ENCODE assay signal across 16 cellular contexts in the genomic region with DNA sequence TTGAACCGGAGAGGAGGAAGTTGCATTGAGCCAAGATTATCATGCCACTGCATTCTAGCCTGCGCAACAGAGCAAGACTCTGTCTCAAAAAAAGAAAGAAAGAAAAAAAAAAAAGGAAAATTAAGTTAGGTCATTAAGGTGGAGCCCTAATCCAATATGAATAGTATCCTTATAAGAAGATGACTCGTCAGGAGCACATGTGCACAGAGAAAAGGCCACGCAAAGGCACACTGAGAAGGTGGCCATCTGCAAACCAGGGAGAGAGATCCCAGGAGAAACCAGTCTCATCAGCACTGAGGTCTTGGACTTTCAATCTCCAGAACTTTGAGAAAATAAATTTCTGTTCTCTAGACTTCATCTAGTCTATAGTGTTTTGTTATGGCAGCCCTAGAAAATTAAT. TPM values are rescaled to one million over a fixed set of nuclear protein-coding genes. Genes with fewer than 3 reads are reported as not detected.
DNase-seq lines count a peak whose midpoint lies in the region; ATAC-seq, FAIRE-seq and TF ChIP-seq lines count a peak whose summit lies in the region.
"Had no signal": no experiment of that assay in that cellular context is flagged by ENCODE, and none has a peak within 500 bp of the region (broad histone marks: within the 10 kb centered on the region; RNA-seq: fewer than 3 reads in every experiment).

No MANE protein-coding gene starts in this region.

- peak overlapping the region; percentile 96; the same call in 1 of the 2 replicates for H2BK120ac ChIP-seq in IMR-90 (ENCODE audit: low read depth, low read length)

- H3K14ac ChIP-seq in IMR-90 (replicated peaks; ENCODE audit: low read depth, low read length) = 0 out of 2 replicates have a peak overlapping the region, but pooled peaks have one; percentile 48

- peaks cover 0 to 34% (median 0%) of the 10 kb centered on the region in 11 experiments; a peak in 10 of 22 replicates for H3K9me3 ChIP-seq in BLaER1 treated with 17β-estradiol and CSF1 and Interleukin-3, amounts not matched to agents 10 nM and 100 nM (replicated peaks in 1 of 11)
- no peaks in the 10 kb centered on the region for H3K9me3 ChIP-seq in IMR-90 (ENCODE audit: control insufficient read depth, insufficient read depth, low read length)
- H3K9me3 ChIP-seq: Caco-2 had no signal

- no peak for DNase-seq in IMR-90
- DNase-seq in bronchial epithelial cell (ENCODE audit: low read depth) = peak; percentile 59
- no peak for DNase-seq in natural killer cell treated with Interleukin-12 subunit alpha and Interleukin-12 subunit beta and Interleukin-15 and Interleukin-18, amount 100 ng/mL, for 72 hours (ENCODE audit: low spot score)
- no peak for DNase-seq in AG08396 (ENCODE audit: low spot score)
- DNase-seq in COR-L47 (lab: John Stamatoyannopoulos, UW) = no peak
- DNase-seq in effector CD8-positive, alpha-beta T cell (lab: John Stamatoyannopoulos, UW) = no peak
- DNase-seq: activated T-cell treated with anti-CD3 and anti-CD28 coated beads, Interleukin-2, amount 50 U/mL, for 1 hour; Caco-2; KBM-7; mesendoderm; NCI-H2107 had no signal

- peaks cover 32% of the 10 kb centered on the region for H3K36me3 Mint-ChIP-seq in natural killer cell treated with Interleukin-12 subunit alpha and Interleukin-12 subunit beta and Interleukin-15 and Interleukin-18, amount 100 ng/mL, for 72 hours

- H3K4me3 Mint-ChIP-seq in natural killer cell treated with Interleukin-12 subunit alpha and Interleukin-12 subunit beta and Interleukin-15 and Interleukin-18, amount 100 ng/mL, for 72 hours = peak overlapping the region; percentile 98

- peak overlapping the region in 9 of 11 experiments; percentile 58 to 96 (median 95); a peak in 17 of 22 replicates for H3K4me2 ChIP-seq in BLaER1 treated with 17β-estradiol and CSF1 and Interleukin-3, amounts not matched to agents 10 nM and 100 nM
- H3K4me2 ChIP-seq in IMR-90 (ENCODE audit: low read depth, low read length) = no peak overlapping the region

- dilution Hi-C loops in IMR-90 (cut with HindIII; ENCODE audit: low sequenced_read_pairs, unreplicated experiment) = no loop called here

- H2AK5ac ChIP-seq in IMR-90 (ENCODE audit: low read depth, low read length) = peak overlapping the region; percentile 96; the same call in 1 of the 2 replicates

- peak overlapping the region; percentile 79 to 98 (median 95) for H3K27ac ChIP-seq in BLaER1 treated with 17β-estradiol and CSF1 and Interleukin-3, amounts not matched to agents 10 nM and 100 nM
- H3K27ac ChIP-seq in IMR-90 (ENCODE audit: insufficient read depth, low read length) = peak overlapping the region; percentile 98

- BruUV-seq in IMR-90 (replicated peaks; lab: Mats Ljungman, UMichigan) = no TSS peak

- H3K9me1 ChIP-seq in IMR-90 (ENCODE audit: insufficient read depth, low read length) = peaks cover 13% of the 10 kb centered on the region

- H3K79me1 ChIP-seq in IMR-90 (ENCODE audit: low read depth in 1 of 2, low read length in 2 of 2) = peaks cover 8 to 24% of the 10 kb centered on the region in 2 experiments

- H2AFZ ChIP-seq in IMR-90 (replicated peaks; ENCODE audit: low read length, poor library complexity) = no peak overlapping the region

- peak overlapping the region; percentile 63; the same call in 1 of the 2 replicates for H2BK20ac ChIP-seq in IMR-90 (ENCODE audit: low read depth, low read length)

- WGBS in IMR-90 (ENCODE audit: extremely low coverage in 2 of 2, insufficient read length in 1 of 2), 2 experiments = no CpG with 5 or more reads among the region's 4 CpGs

- peak overlapping the region; percentile 94 for H3K18ac ChIP-seq in IMR-90 (ENCODE audit: low read depth, low read length)

- POLR2A ChIA-PET in IMR-90 (lab: Charles Lee; ENCODE audit: unreplicated experiment) = no interaction called here

- H3K4me3 ChIP-seq in BLaER1 treated with 17β-estradiol and CSF1 and Interleukin-3, amounts not matched to agents 10 nM and 100 nM = peak overlapping the region in 7 of 10 experiments; percentile 19 to 90 (median 77); a peak in 10 of 20 replicates
- no peak overlapping the region for H3K4me3 ChIP-seq in IMR-90 (ENCODE audit: insufficient read depth, low read depth, low read length)
- no peak overlapping the region for H3K4me3 ChIP-seq in bronchial epithelial cell (ENCODE audit: low read depth, low read length)

- H3K9me3 Mint-ChIP-seq in natural killer cell treated with Interleukin-12 subunit alpha and Interleukin-12 subunit beta and Interleukin-15 and Interleukin-18, amount 100 ng/mL, for 72 hours = no peaks in the 10 kb centered on the region

- H3K9ac ChIP-seq in BLaER1 treated with 17β-estradiol and CSF1 and Interleukin-3, amounts not matched to agents 10 nM and 100 nM = peak overlapping the region in 10 of 11 experiments; percentile 48 to 95 (median 82); a peak in 14 of 22 replicates
- no peak overlapping the region for H3K9ac ChIP-seq in IMR-90 (ENCODE audit: low read depth, low read length)

- ATAC-seq in IMR-90 (ENCODE audit: low read depth) (no peak), GM21737 (IDR thresholded peaks at IDR 0.05; ENCODE audit: unreplicated experiment) (no peak)
- no peak for ATAC-seq in natural killer cell treated with Interleukin-12 subunit alpha and Interleukin-12 subunit beta and Interleukin-15 and Interleukin-18, amount 100 ng/mL, for 72 hours

- CTCF ChIA-PET in IMR-90 (lab: Yijun Ruan, JAX) = no interaction called here

- peaks cover 0 to 23% (median 0%) of the 10 kb centered on the region in 11 experiments; a peak in 2 of 22 replicates for H4K20me1 ChIP-seq in BLaER1 treated with 17β-estradiol and CSF1 and Interleukin-3, amounts not matched to agents 10 nM and 100 nM
- H4K20me1 ChIP-seq in IMR-90 (ENCODE audit: insufficient read depth, low read length) = peaks cover 8% of the 10 kb centered on the region; the same call in 1 of the 2 replicates

- peak overlapping the region; percentile 98 to 100 for H3K27ac Mint-ChIP-seq in natural killer cell treated with Interleukin-12 subunit alpha and Interleukin-12 subunit beta and Interleukin-15 and Interleukin-18, amount 100 ng/mL, for 72 hours

- peak overlapping the region; percentile 81 for H3K4ac ChIP-seq in IMR-90 (ENCODE audit: low read depth, low read length)

- peak overlapping the region; percentile 93 for H4K91ac ChIP-seq in IMR-90 (ENCODE audit: insufficient read depth, low read depth, low read length)

- peak overlapping the region; percentile 44; the same call in 1 of the 2 replicates for H3K23ac ChIP-seq in IMR-90 (ENCODE audit: low read depth, low read length)

- peak overlapping the region; percentile 91; the same call in 1 of the 3 replicates for H2BK15ac ChIP-seq in IMR-90 (ENCODE audit: low read depth, low read length)

- peaks cover 29 to 86% (median 74%) of the 10 kb centered on the region in 10 experiments for H3K4me1 ChIP-seq in BLaER1 treated with 17β-estradiol and CSF1 and Interleukin-3, amounts not matched to agents 10 nM and 100 nM
- peaks cover 23% of the 10 kb centered on the region for H3K4me1 ChIP-seq in IMR-90 (ENCODE audit: control insufficient read depth, insufficient read depth, low read length)

- peaks cover 65 to 68% of the 10 kb centered on the region in 2 donors for H3K4me1 Mint-ChIP-seq in natural killer cell treated with Interleukin-12 subunit alpha and Interleukin-12 subunit beta and Interleukin-15 and Interleukin-18, amount 100 ng/mL, for 72 hours (ENCODE audit: low read depth in 2 of 2)

- H4K5ac ChIP-seq in IMR-90 (ENCODE audit: low read depth, low read length) = peak overlapping the region; percentile 99; the same call in 1 of the 2 replicates

- no peak overlapping the region for H2AK9ac ChIP-seq in IMR-90 (replicated peaks; ENCODE audit: low read depth, low read length, poor library complexity)

- intact Hi-C loops in IMR-90 (cut with micrococcal nuclease) = no loop called here

- peaks cover 0 to 45% (median 0%) of the 10 kb centered on the region in 11 experiments; a peak in 7 of 22 replicates for H3K36me3 ChIP-seq in BLaER1 treated with 17β-estradiol and CSF1 and Interleukin-3, amounts not matched to agents 10 nM and 100 nM
- no peaks in the 10 kb centered on the region for H3K36me3 ChIP-seq in IMR-90 (ENCODE audit: control insufficient read depth, insufficient read depth, low read length)
- H3K36me3 ChIP-seq in bronchial epithelial cell (ENCODE audit: control insufficient read depth, insufficient read depth, low read length) = no peaks in the 10 kb centered on the region

- H4K8ac ChIP-seq in IMR-90 (ENCODE audit: low read depth in 2 of 2, low read length in 2 of 2) = peak overlapping the region; percentile 42 to 57; a peak in 2 of 4 replicates

- no peak for FAIRE-seq in bronchial epithelial cell (lab: Jason Lieb, UNC)
- FAIRE-seq: colon, GM19239, H54 had no signal

- H3K56ac ChIP-seq in IMR-90 (ENCODE audit: extremely low read depth, insufficient read depth, low read length) = no peak overlapping the region

- peaks cover 0 to 14% (median 0%) of the 10 kb centered on the region in 11 experiments; a peak in 6 of 22 replicates for H3K27me3 ChIP-seq in BLaER1 treated with 17β-estradiol and CSF1 and Interleukin-3, amounts not matched to agents 10 nM and 100 nM
- H3K27me3 ChIP-seq in IMR-90 (ENCODE audit: control insufficient read depth, insufficient read depth, low read length) = no peaks in the 10 kb centered on the region
- H3K27me3 ChIP-seq in bronchial epithelial cell (ENCODE audit: control insufficient read depth, insufficient read depth, low read length) = no peaks in the 10 kb centered on the region

- H3K27me3 Mint-ChIP-seq in natural killer cell treated with Interleukin-12 subunit alpha and Interleukin-12 subunit beta and Interleukin-15 and Interleukin-18, amount 100 ng/mL, for 72 hours = no peaks in the 10 kb centered on the region

- TF ChIP-seq CTCF in IMR-90 (conservative IDR thresholded peaks at IDR 0.05; ENCODE audit: low read depth, low read length) (no peak), bronchial epithelial cell (IDR thresholded peaks at IDR 0.05; ENCODE audit: insufficient read depth, low read length, severe bottlenecking) (no peak)

- no peak for TF ChIP-seq RAD21 in IMR-90 (IDR thresholded peaks at IDR 0.05; ENCODE audit: low read length)

- no peak for TF ChIP-seq POLR2A in IMR-90 (IDR thresholded peaks at IDR 0.05; ENCODE audit: low read depth, low read length)

- in situ Hi-C loops in IMR-90 (cut with MboI; ENCODE audit: low sequenced_read_pairs) = no loop called here

- peak overlapping the region; percentile 99 for H2BK5ac ChIP-seq in IMR-90 (ENCODE audit: low read depth, low read length, poor library complexity, severe bottlenecking)

RNA-seq across cellular contexts. Expression of gene SQOR, which starts 3.8 kb away (rescaled TPM):
- total RNA-seq in IMR-90 (2012; rRNA removed) (39.2 and 40.3 TPM in 2 replicates), bronchial epithelial cell (310 and 317 TPM in 2 replicates)
- polyA plus RNA-seq in IMR-90 (2012; rRNA removed) = 21.2 and 22.1 TPM in 2 replicates
- 18.5 and 19.9 TPM in 2 replicates for polyA plus RNA-seq in IMR-90 (2012; cell fraction: cytosol; rRNA removed)
- polyA plus RNA-seq in IMR-90 (2012; cell fraction: nucleus; rRNA removed; ENCODE audit: low replicate concordance) = 7.4 and 18.0 TPM in 2 replicates
- total RNA-seq in natural killer cell treated with Interleukin-12 subunit alpha and Interleukin-12 subunit beta and Interleukin-15 and Interleukin-18, amount 100 ng/mL, for 72 hours = 100 to 1,000 TPM in 1 of 2 donors, 10 to 100 TPM in 1; 91.2 to 193 TPM

RNA-seq across cellular contexts. Expression of gene BLOC1S6, which starts 51.5 kb away (rescaled TPM):
- total RNA-seq in IMR-90 (2012; rRNA removed) (40.9 and 78.3 TPM in 2 replicates), bronchial epithelial cell (48.6 and 49.0 TPM in 2 replicates)
- polyA plus RNA-seq in IMR-90 (2012; rRNA removed) = 17.9 and 21.7 TPM in 2 replicates
- 7.2 and 12.0 TPM in 2 replicates for polyA plus RNA-seq in IMR-90 (2012; cell fraction: cytosol; rRNA removed)
- polyA plus RNA-seq in IMR-90 (2012; cell fraction: nucleus; rRNA removed; ENCODE audit: low replicate concordance) = 2.2 and 9.9 TPM in 2 replicates
- 10 to 100 TPM; 45.6 to 50.5 TPM for total RNA-seq in natural killer cell treated with Interleukin-12 subunit alpha and Interleukin-12 subunit beta and Interleukin-15 and Interleukin-18, amount 100 ng/mL, for 72 hours

Comparison
In these comparisons a context has a peak if more than half of its experiments do, and no peak if none do; other contexts are left out.
1. H3K4me3 ChIP-seq: peak in BLaER1 treated with 17β-estradiol and CSF1 and Interleukin-3, amounts not matched to agents 10 nM and 100 nM (7 of 10); none in IMR-90 (single experiment) and bronchial epithelial cell (single experiment).